ENCODE assay signal across 8 cellular contexts in genomic region chr15:98983333-98983732, GRCh38. TPM values are rescaled to one million over a fixed set of nuclear protein-coding genes. Genes with fewer than 3 reads are reported as not detected.
A peak's percentile ranks its signal among the peaks of the same experiment; 100 is the strongest.
DNase-seq lines count a peak whose midpoint lies in the region; ATAC-seq and TF ChIP-seq lines count a peak whose summit lies in the region.

No MANE protein-coding gene starts in this region.

- H2BK120ac ChIP-seq in mesendoderm (ENCODE audit: low read depth, low read length), result no peak overlapping the region

- H2AK5ac ChIP-seq in mesendoderm (ENCODE audit: low read length), result no peak overlapping the region

- H4K5ac ChIP-seq in mesendoderm (ENCODE audit: low read length), result no peak overlapping the region

- 4 to 16% methylated on average over 2 of the region's 2 CpGs for WGBS in esophagus squamous epithelium, 2 donors
- WGBS in mesendoderm (ENCODE audit: extremely low coverage, insufficient coverage, low lambda C conversion rate), result no CpG with 5 or more reads among the region's 2 CpGs

- DNase-seq in GM04504 (ENCODE audit: low read depth) (peak; percentile 76), NOMO-1 (lab: John Stamatoyannopoulos, UW; ENCODE audit: unreplicated experiment in 2 of 2) (peak; percentile 76 to 87), esophagus squamous epithelium (lab: John Stamatoyannopoulos, UW) (no peak), renal cortical epithelial cell (ENCODE audit: low read depth) (peak; percentile 89), mesendoderm (no peak), activated gamma-delta T cell treated with Interleukin-2 at 50 U/mL for 16 hours (no peak)

- peak overlapping the region; percentile 56 to 90 (median 83) for H3K27ac ChIP-seq in esophagus squamous epithelium
- no peak overlapping the region for H3K27ac ChIP-seq in mesendoderm (ENCODE audit: low read depth, low read length)

- H3K27me3 ChIP-seq in esophagus squamous epithelium (no peaks in the 10 kb centered on the region), mesendoderm (ENCODE audit: insufficient read depth, low read length, poor library complexity) (no peaks in the 10 kb centered on the region)

- no peak overlapping the region for H3K4ac ChIP-seq in mesendoderm (ENCODE audit: low read depth, low read length)

- intact Hi-C loops in esophagus squamous epithelium (cut with DNase I), result no loop called here

- no peaks in the 10 kb centered on the region for H3K79me1 ChIP-seq in mesendoderm (ENCODE audit: low read length)

- H3K23ac ChIP-seq in mesendoderm (ENCODE audit: low read length), result no peak overlapping the region

- H3K4me3 ChIP-seq in esophagus squamous epithelium (no peak overlapping the region), mesendoderm (ENCODE audit: low read length) (no peak overlapping the region)

- TF ChIP-seq POLR2A in esophagus squamous epithelium (IDR thresholded peaks at IDR 0.05), result no peak

- peaks cover 0 to 9% (median 0%) of the 10 kb centered on the region in 3 donors for H3K9me3 ChIP-seq in esophagus squamous epithelium

- no peak overlapping the region for H2BK15ac ChIP-seq in mesendoderm (replicated peaks; ENCODE audit: low read depth)

- TF ChIP-seq CTCF in esophagus squamous epithelium (IDR thresholded peaks at IDR 0.05), result no peak

- H3K18ac ChIP-seq in mesendoderm (ENCODE audit: low read length), result no peak overlapping the region

- H3K9ac ChIP-seq in mesendoderm (ENCODE audit: low read length), result no peak overlapping the region

- H2BK5ac ChIP-seq in mesendoderm (ENCODE audit: low read length), result no peak overlapping the region

- H3K36me3 ChIP-seq in esophagus squamous epithelium (no peaks in the 10 kb centered on the region), mesendoderm (ENCODE audit: control insufficient read depth, insufficient read depth, low read length) (no peaks in the 10 kb centered on the region)

- no peak overlapping the region for H3K56ac ChIP-seq in mesendoderm (ENCODE audit: low read length)

- no peak overlapping the region for H4K8ac ChIP-seq in mesendoderm (ENCODE audit: low read depth, low read length)

- ATAC-seq in GM21381 (IDR thresholded peaks at IDR 0.05; ENCODE audit: unreplicated experiment) (no peak), HG03196 (IDR thresholded peaks at IDR 0.05; ENCODE audit: unreplicated experiment) (no peak)

- H3K79me2 ChIP-seq in mesendoderm (ENCODE audit: control insufficient read depth, insufficient read depth, low read length), result no peaks in the 10 kb centered on the region

- H3K4me1 ChIP-seq in esophagus squamous epithelium (peaks cover 4 to 58% (median 24%) of the 10 kb centered on the region in 3 donors), mesendoderm (ENCODE audit: control insufficient read depth, low read depth, low read length) (no peaks in the 10 kb centered on the region)

- no peak overlapping the region for H3K4me2 ChIP-seq in mesendoderm (ENCODE audit: low read length)

RNA-seq across cellular contexts. Expression of gene PGPEP1L, which starts 24.3 kb away (rescaled TPM):
- total RNA-seq in esophagus squamous epithelium (not detected), renal cortical epithelial cell (0.69 TPM in 1 of 2 replicates, not detected in the other)
- polyA plus RNA-seq in mesendoderm (2013, experiment 1 of 2), result 0.07 TPM
- polyA plus RNA-seq in mesendoderm (2013, experiment 2 of 2), result 0.06 TPM

Comparison
In these comparisons a context has a peak if more than half of its experiments do, and no peak if none do; other contexts are left out.
1. DNase-seq: peak in GM04504 (single experiment), NOMO-1 (2 of 2) and renal cortical epithelial cell (single experiment); none in esophagus squamous epithelium (single experiment), mesendoderm (single experiment) and activated gamma-delta T cell treated with Interleukin-2 at 50 U/mL for 16 hours (single experiment).